Comparison of ENCODE assay signal across 9 cellular contexts in the genomic region with DNA sequence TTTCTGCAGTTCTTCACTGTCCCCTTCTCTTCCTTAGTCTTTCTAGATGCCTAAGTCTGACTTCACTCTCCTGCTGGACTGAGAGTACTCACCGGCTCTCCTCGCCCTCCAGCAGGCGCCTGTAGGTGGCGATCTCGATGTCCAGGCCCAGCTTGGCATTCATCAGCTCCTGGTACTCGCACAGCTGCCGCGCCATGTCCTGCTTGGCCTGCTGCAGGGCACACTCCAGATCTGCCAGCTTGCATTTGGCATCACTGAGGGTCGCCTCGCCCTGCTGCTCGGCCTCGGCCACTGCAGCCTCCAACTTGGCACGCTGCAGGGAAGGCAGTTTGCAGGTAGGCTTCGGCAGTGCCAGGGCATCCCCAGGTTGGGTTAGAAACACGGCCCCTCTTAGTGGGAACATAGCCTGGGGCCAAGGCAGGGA. TPM values are rescaled to one million over a fixed set of nuclear protein-coding genes. Genes with fewer than 3 reads are reported as not detected.
DNase-seq lines count a peak whose midpoint lies in the region; ATAC-seq and TF ChIP-seq lines count a peak whose summit lies in the region.
"Had no signal": no experiment of that assay in that cellular context is flagged by ENCODE, and none has a peak within 500 bp of the region (broad histone marks: within the 10 kb centered on the region; RNA-seq: fewer than 3 reads in every experiment).

No MANE protein-coding gene starts in this region.

- no peak overlapping the region for H4K8ac ChIP-seq in H9 (replicated peaks; ENCODE audit: insufficient read length, low read depth, low read length)

- DNase-seq in AG04450 (ENCODE audit: low read depth, low spot score) (no peak), H9 (peak; percentile 81), hypothalamus (lab: John Stamatoyannopoulos, UW) (peak in 29 of 51 donors; percentile 1 to 70 (median 23)), NCI-H1048 (lab: John Stamatoyannopoulos, UW) (no peak), SJCRH30 (no peak)
- DNase-seq in activated CD4-positive, alpha-beta T cell treated with anti-CD3 and anti-CD28 coated beads, Interleukin-2, amount 50 U/mL, for 48 hours, result peak; percentile 19 to 28

- H3K4me3 ChIP-seq in AG04450 (ENCODE audit: low read depth, low read length) (no peak overlapping the region), SJCRH30 (no peak overlapping the region)

- H3K23me2 ChIP-seq in H9 (ENCODE audit: insufficient read length, low read depth, low read length, poor library complexity, severe bottlenecking), result no peaks in the 10 kb centered on the region

- no peak overlapping the region for H3K4me3 Mint-ChIP-seq in H9
- H3K4me3 Mint-ChIP-seq: central memory CD8-positive, alpha-beta T cell had no signal

- no peak overlapping the region for H3K4ac ChIP-seq in H9 (ENCODE audit: low read depth, low read length)

- H2BK5ac ChIP-seq in H9 (ENCODE audit: insufficient read length, low read length), result no peak overlapping the region

- H2BK15ac ChIP-seq in H9 (ENCODE audit: low read depth, low read length), result no peak overlapping the region

- no peak overlapping the region for H2AK5ac ChIP-seq in H9 (ENCODE audit: insufficient read length, low read length)

- no peak overlapping the region for H2AFZ ChIP-seq in H9 (ENCODE audit: low read length)

- H3K27ac ChIP-seq in AG04450 (ENCODE audit: low read depth, low read length) (no peak overlapping the region), H9 (ENCODE audit: insufficient read length, low read depth, low read length) (no peak overlapping the region), SJCRH30 (no peak overlapping the region)

- no peak overlapping the region for H3T11ph ChIP-seq in H9 (ENCODE audit: low read length)

- no CpG with 5 or more reads among the region's 15 CpGs for WGBS in H9 (ENCODE audit: extremely low coverage, insufficient read length, low lambda C conversion rate)

- H3K14ac ChIP-seq in H9 (ENCODE audit: insufficient read depth, low read length), result no peak overlapping the region

- no peak overlapping the region for H3K56ac ChIP-seq in H9 (ENCODE audit: insufficient read length, low read depth, low read length)

- H3K4me1 Mint-ChIP-seq in H9, result no peaks in the 10 kb centered on the region

- no peak overlapping the region for H4K5ac ChIP-seq in H9 (ENCODE audit: insufficient read length, low read depth, low read length)

- no peak overlapping the region for H2BK12ac ChIP-seq in H9 (ENCODE audit: insufficient read length, low read depth, low read length)

- peaks cover 39% of the 10 kb centered on the region for H3K27me3 ChIP-seq in AG04450 (ENCODE audit: control insufficient read depth, insufficient read depth, low read length)
- no peaks in the 10 kb centered on the region for H3K27me3 ChIP-seq in H9 (ENCODE audit: insufficient read depth, low read length)
- 0 out of 2 replicates have a peak, but pooled peaks cover 2% of the 10 kb centered on the region for H3K27me3 ChIP-seq in SJCRH30

- no peaks in the 10 kb centered on the region for H3K79me1 ChIP-seq in H9 (ENCODE audit: insufficient read depth, low read depth, low read length, poor library complexity, severe bottlenecking)

- CTCF ChIA-PET in AG04450 (lab: Charles Lee), result interaction anchor here (0.7 to 5.5 kb wide), 6 partner anchors 8 to 500 kb away, joined by 3 to 29 read pairs (median 4); no protein-coding TSS in a partner anchor

- H3K9me3 Mint-ChIP-seq in H9, result no peaks in the 10 kb centered on the region; a peak in 1 of 5 replicates
- H3K9me3 Mint-ChIP-seq: central memory CD8-positive, alpha-beta T cell had no signal

- H2BK120ac ChIP-seq in H9 (ENCODE audit: low read depth, low read length, poor library complexity, severe bottlenecking), result no peak overlapping the region

- no peak overlapping the region for H3K27ac Mint-ChIP-seq in H9

- no peak overlapping the region for H3K23ac ChIP-seq in H9 (ENCODE audit: insufficient read length, low read depth, low read length)

- no peaks in the 10 kb centered on the region for H3K79me2 ChIP-seq in H9 (ENCODE audit: insufficient read depth, low read length)

- POLR2A ChIA-PET in AG04450 (lab: Yijun Ruan, JAX), result no interaction called here

- H4K20me1 ChIP-seq in H9 (ENCODE audit: control insufficient read depth, insufficient read depth, insufficient read length), result no peaks in the 10 kb centered on the region

- peak; percentile 55 for TF ChIP-seq CTCF in AG04450 (IDR thresholded peaks at IDR 0.05; ENCODE audit: low read depth, low read length)
- peak; percentile 69 for TF ChIP-seq CTCF in H9 (conservative IDR thresholded peaks at IDR 0.05)

- no peak overlapping the region for H2BK20ac ChIP-seq in H9 (ENCODE audit: low read depth, low read length, poor library complexity, severe bottlenecking)

- no peaks in the 10 kb centered on the region; a peak in 1 of 7 replicates for H3K36me3 Mint-ChIP-seq in H9 (ENCODE audit: insufficient read depth in 1 of 3, low read depth in 3 of 3)

- no peak for ATAC-seq in HG03520 (IDR thresholded peaks at IDR 0.05; ENCODE audit: unreplicated experiment)
- ATAC-seq in GM21367 (IDR thresholded peaks at IDR 0.05; ENCODE audit: unreplicated experiment), result no peak

- H3K4me1 ChIP-seq in H9 (ENCODE audit: insufficient read depth, low read length), result no peaks in the 10 kb centered on the region
- H3K4me1 ChIP-seq in SJCRH30, result no peaks in the 10 kb centered on the region

- H4K91ac ChIP-seq in H9 (ENCODE audit: insufficient read length, low read depth, low read length), result no peak overlapping the region

- H3K4me2 ChIP-seq in H9 (ENCODE audit: insufficient read depth, insufficient read length, low read length), result no peak overlapping the region

- H3K36me3 ChIP-seq in SJCRH30, result no peaks in the 10 kb centered on the region

- H3K18ac ChIP-seq in H9 (ENCODE audit: insufficient read length, low read depth, low read length), result no peak overlapping the region

- peaks cover 19% of the 10 kb centered on the region for H3K27me3 Mint-ChIP-seq in H9 (ENCODE audit: low read depth)

- H3K9me3 ChIP-seq in AG04450 (ENCODE audit: control insufficient read depth, insufficient read depth, low read length), result no peaks in the 10 kb centered on the region
- no peaks in the 10 kb centered on the region for H3K9me3 ChIP-seq in H9 (ENCODE audit: control insufficient read depth, low read depth, low read length)
- H3K9me3 ChIP-seq in SJCRH30 (replicated peaks), result no peaks in the 10 kb centered on the region

- no peak overlapping the region for H3K9ac ChIP-seq in H9 (ENCODE audit: extremely low read depth, insufficient read length, low read length)

RNA-seq across cellular contexts. Expression of a gene that starts 5.2 kb away (rescaled TPM):
- not detected in 2 replicates for polyA plus RNA-seq in AG04450 (2011; rRNA removed)
- not detected in 2 replicates for polyA minus RNA-seq in AG04450 (2011; rRNA and poly(A)+ RNA removed)
- total RNA-seq in H9 (2021), result not detected in 2 replicates
- not detected in 2 replicates for total RNA-seq in SJCRH30 (2014; rRNA removed; shearing (Covaris generic))

RNA-seq across cellular contexts. Expression of a gene that starts 13.0 kb away (rescaled TPM):
- polyA plus RNA-seq in AG04450 (2011; rRNA removed), result not detected in 2 replicates
- not detected in 2 replicates for polyA minus RNA-seq in AG04450 (2011; rRNA and poly(A)+ RNA removed)
- not detected in 2 replicates for total RNA-seq in H9 (2021)
- not detected in 2 replicates for total RNA-seq in SJCRH30 (2014; rRNA removed; shearing (Covaris generic))

RNA-seq across cellular contexts. Expression of a gene that starts 25.9 kb away (rescaled TPM):
- polyA plus RNA-seq in AG04450 (2011; rRNA removed), result not detected in 2 replicates
- not detected in 2 replicates for polyA minus RNA-seq in AG04450 (2011; rRNA and poly(A)+ RNA removed)
- total RNA-seq in H9 (2021), result not detected in 2 replicates
- total RNA-seq in SJCRH30 (2014; rRNA removed; shearing (Covaris generic)), result not detected in 2 replicates

RNA-seq across cellular contexts. Expression of a gene that starts 53.9 kb away (rescaled TPM):
- polyA plus RNA-seq in AG04450 (2011; rRNA removed), result not detected in 2 replicates
- polyA minus RNA-seq in AG04450 (2011; rRNA and poly(A)+ RNA removed), result not detected in 2 replicates
- not detected in 2 replicates for total RNA-seq in H9 (2021)
- total RNA-seq in SJCRH30 (2014; rRNA removed; shearing (Covaris generic)), result not detected in 2 replicates

RNA-seq across cellular contexts. Expression of a gene that starts 59.1 kb away (rescaled TPM):
- 0.04 TPM in 1 of 2 replicates, not detected in the other for polyA plus RNA-seq in AG04450 (2011; rRNA removed)
- polyA minus RNA-seq in AG04450 (2011; rRNA and poly(A)+ RNA removed), result not detected in 2 replicates
- total RNA-seq in H9 (2021), result not detected in 2 replicates
- total RNA-seq in SJCRH30 (2014; rRNA removed; shearing (Covaris generic)), result not detected in 2 replicates

Comparison
In these comparisons a context has a peak if more than half of its experiments do, and no peak if none do; other contexts are left out.
1. DNase-seq: peak in H9 (single experiment), activated CD4-positive, alpha-beta T cell treated with anti-CD3 and anti-CD28 coated beads, Interleukin-2, amount 50 U/mL, for 48 hours (2 of 2) and hypothalamus (29 of 51); none in AG04450 (single experiment), NCI-H1048 (single experiment) and SJCRH30 (0 of 2).